Comparison of ENCODE assay signal across 10 cellular contexts in the genomic region with DNA sequence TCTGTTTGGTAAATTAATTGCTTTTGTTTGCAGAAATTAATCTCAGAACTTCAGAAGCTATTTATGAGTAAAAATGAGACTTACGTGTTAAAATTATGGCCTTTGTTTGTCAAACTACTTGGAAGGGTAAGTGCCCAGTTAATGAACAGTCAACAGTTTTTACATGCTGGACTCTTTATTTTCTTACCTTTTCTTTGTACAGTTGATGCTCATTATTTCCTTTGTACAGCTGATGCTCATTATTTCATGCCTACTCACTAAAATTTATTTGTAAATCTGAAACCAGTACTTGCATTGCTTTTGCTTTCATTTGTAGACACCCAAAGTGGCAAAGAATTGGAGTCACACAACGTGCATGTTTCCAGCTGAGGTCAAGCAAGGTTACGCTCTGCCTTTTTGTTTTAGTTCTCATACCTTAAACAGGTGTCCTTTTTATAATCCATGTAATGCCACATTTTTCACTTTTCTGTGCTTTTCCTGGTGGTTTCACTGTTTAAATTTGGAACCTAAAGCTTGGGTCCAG. TPM values are rescaled to one million over a fixed set of nuclear protein-coding genes. Genes with fewer than 3 reads are reported as not detected.
DNase-seq lines count a peak whose midpoint lies in the region; ATAC-seq and TF ChIP-seq lines count a peak whose summit lies in the region.
"Had no signal": no experiment of that assay in that cellular context is flagged by ENCODE, and none has a peak within 500 bp of the region (broad histone marks: within the 10 kb centered on the region; RNA-seq: fewer than 3 reads in every experiment).

No MANE protein-coding gene starts in this region.

- peak overlapping the region; percentile 63 for H3K27ac Mint-ChIP-seq in T-helper 2 cell treated with Interferon-gamma antibody and Interleukin-4, amounts not matched to agents 5 μg/mL and 100 μg/mL, for 36 hours

- peaks cover 64% of the 10 kb centered on the region for H3K36me3 ChIP-seq in SJCRH30

- H3K36me3 Mint-ChIP-seq in T-helper 2 cell treated with Interferon-gamma antibody and Interleukin-4, amounts not matched to agents 5 μg/mL and 100 μg/mL, for 36 hours (ENCODE audit: low read depth), result peaks cover 61% of the 10 kb centered on the region

- peak overlapping the region; percentile 42 for H3K4me3 Mint-ChIP-seq in T-helper 2 cell treated with Interferon-gamma antibody and Interleukin-4, amounts not matched to agents 5 μg/mL and 100 μg/mL, for 36 hours

- H3K9me3 Mint-ChIP-seq in T-helper 2 cell treated with Interferon-gamma antibody and Interleukin-4, amounts not matched to agents 5 μg/mL and 100 μg/mL, for 36 hours, result no peaks in the 10 kb centered on the region

- H3K4me1 Mint-ChIP-seq in T-helper 2 cell treated with Interferon-gamma antibody and Interleukin-4, amounts not matched to agents 5 μg/mL and 100 μg/mL, for 36 hours (ENCODE audit: low read depth), result peaks cover 26% of the 10 kb centered on the region

- H3K27me3 Mint-ChIP-seq in T-helper 2 cell treated with Interferon-gamma antibody and Interleukin-4, amounts not matched to agents 5 μg/mL and 100 μg/mL, for 36 hours (ENCODE audit: low read depth), result no peaks in the 10 kb centered on the region

- peak; percentile 89 for ATAC-seq in GM19351 (IDR thresholded peaks at IDR 0.05; ENCODE audit: unreplicated experiment)
- peak; percentile 71 for ATAC-seq in HG02938 (IDR thresholded peaks at IDR 0.05; ENCODE audit: unreplicated experiment)
- no peak for ATAC-seq in foreskin keratinocyte

- no peak overlapping the region for H3K4me3 ChIP-seq in GM12865 (ENCODE audit: low read depth, low read length)
- H3K4me3 ChIP-seq in SJCRH30, result no peak overlapping the region
- H3K4me3 ChIP-seq: esophagus squamous epithelium had no signal

- H3K4me1 ChIP-seq in foreskin keratinocyte (no peaks in the 10 kb centered on the region), SJCRH30 (no peaks in the 10 kb centered on the region)

- no peaks in the 10 kb centered on the region; the same call in 1 of the 2 replicates for H3K9me3 ChIP-seq in SJCRH30 (replicated peaks)
- H3K9me3 ChIP-seq: esophagus squamous epithelium had no signal

- H3K27me3 ChIP-seq in foreskin keratinocyte (no peaks in the 10 kb centered on the region), SJCRH30 (no peaks in the 10 kb centered on the region)
- H3K27me3 ChIP-seq: esophagus squamous epithelium had no signal

- TF ChIP-seq CTCF in GM12865 (IDR thresholded peaks at IDR 0.05; ENCODE audit: insufficient read depth, low read depth, low read length, missing control alignments) (no peak), foreskin keratinocyte (conservative IDR thresholded peaks at IDR 0.05) (no peak)

- DNase-seq in GM12865 (ENCODE audit: low read depth), result peak; percentile 64
- DNase-seq in T-helper 2 cell treated with Interferon-gamma antibody and Interleukin-4, amounts not matched to agents 5 μg/mL and 100 μg/mL, for 36 hours (ENCODE audit: low spot score), result no peak
- no peak for DNase-seq in foreskin keratinocyte
- no peak for DNase-seq in Ammon's horn (ENCODE audit: low spot score)
- DNase-seq in SJCRH30, result no peak
- DNase-seq in NOMO-1 (lab: John Stamatoyannopoulos, UW; ENCODE audit: unreplicated experiment in 2 of 2), result no peak
- DNase-seq: esophagus squamous epithelium, NCI-H1694 treated with DMSO at 0.1 percent for 48 hours had no signal

- H3K27ac ChIP-seq in foreskin keratinocyte (no peak overlapping the region), SJCRH30 (no peak overlapping the region)
- H3K27ac ChIP-seq: esophagus squamous epithelium had no signal

RNA-seq across cellular contexts. Expression of gene RIF1, which starts 13.3 kb away (rescaled TPM):
- 33.4 and 35.6 TPM in 2 replicates for total RNA-seq in foreskin keratinocyte
- polyA plus RNA-seq in foreskin keratinocyte, result 2.7 and 3.2 TPM in 2 replicates
- 63.1 and 73.1 TPM in 2 replicates for total RNA-seq in SJCRH30 (2014; rRNA removed; shearing (Covaris generic))
